26 cellular contexts compared by ENCODE assay signal in the genomic region with DNA sequence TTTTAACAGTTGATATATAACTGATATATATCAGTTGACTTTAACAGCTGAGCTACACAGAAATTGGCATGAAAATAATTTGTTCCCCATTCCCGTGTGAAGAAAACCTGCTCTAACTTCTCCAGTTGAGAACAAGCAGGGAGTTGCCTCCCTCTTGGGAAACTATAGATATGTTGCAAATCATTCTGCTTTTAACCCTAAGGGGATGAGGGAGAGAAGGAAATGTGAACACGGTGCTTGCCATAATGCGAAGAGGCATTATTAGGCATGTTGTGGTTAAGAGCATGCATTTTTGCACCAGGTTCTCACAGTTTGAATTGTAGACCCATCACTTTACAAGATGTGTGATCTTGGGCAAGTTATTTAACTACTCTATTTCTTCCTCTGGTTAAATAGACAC.
"Had no signal": no experiment of that assay in that cellular context is flagged by ENCODE, and none has a peak within 500 bp of the region (broad histone marks: within the 10 kb centered on the region; RNA-seq: fewer than 3 reads in every experiment).

No MANE protein-coding gene starts in this region.

- H3K4me3 ChIP-seq: stomach, suprapubic skin, testis, thoracic aorta, thyroid gland, tibial artery, tibial nerve, transverse colon, upper lobe of left lung, upper lobe of right lung, uterus, vagina had no signal

- H3K4me1 ChIP-seq: stomach, testis, thyroid gland, tibial artery, tibial nerve, transverse colon, upper lobe of left lung, upper lobe of right lung, uterus, vagina had no signal

- ATAC-seq: stimulated activated effector memory CD8-positive, alpha-beta T cell treated with anti-CD3 and anti-CD28 coated beads, Interleukin-12 subunit alpha, Interleukin-12 subunit beta, amount 100 ng/mL, for 72 hours; stimulated activated memory B cell treated with anti-CD40 and anti-IgM and Interleukin-4, amounts not matched to agents 10 μg/mL and 1 μg/mL and 100 μg/mL, for 72 hours; stimulated activated naive B cell treated with anti-CD40 and anti-IgM and Interleukin-4, amounts not matched to agents 10 μg/mL and 1 μg/mL and 100 μg/mL, for 72 hours; stimulated activated naive CD8-positive, alpha-beta T cell treated with anti-CD3 and anti-CD28 coated beads, Interleukin-15, amount 100 ng/mL, for 72 hours; stimulated activated naive CD8-positive, alpha-beta T cell treated with anti-CD3 and anti-CD28 coated beads, Interleukin-15, Interleukin-2, amounts not matched to agents 100 U/mL and 50 U/mL, for 24 hours; upper lobe of right lung had no signal

- H3K9me3 ChIP-seq: stomach, suprapubic skin, testis, thoracic aorta, thyroid gland, tibial artery, tibial nerve, transverse colon, upper lobe of left lung, upper lobe of right lung, uterus, vagina had no signal

- H3K27ac ChIP-seq: stomach, suprapubic skin, testis, thoracic aorta, thyroid gland, tibial artery, tibial nerve, transverse colon, upper lobe of left lung, upper lobe of right lung, uterus, vagina had no signal

- DNase-seq: stimulated activated CD4-positive, alpha-beta T cell treated with anti-CD3 and anti-CD28 coated beads, Interleukin-2, amount 100 ng/mL, for 48 hours; stimulated activated CD4-positive, alpha-beta T cell treated with anti-CD3 and anti-CD28 coated beads, Interleukin-4, amount 100 ng/mL, for 1 hour; stimulated activated CD4-positive, alpha-beta T cell treated with anti-CD3 and anti-CD28 coated beads, Interleukin-4, amount 100 ng/mL, for 24 hours; stimulated activated CD4-positive, alpha-beta T cell treated with anti-CD3 and anti-CD28 coated beads, Interleukin-4, amount 100 ng/mL, for 4 hours; stimulated activated CD8-positive, alpha-beta memory T cell treated with anti-CD3 and anti-CD28 coated beads, Interleukin-4, amount 100 ng/mL, for 48 hours; stimulated activated naive B cell treated with anti-CD40 and anti-IgM and Interleukin-4, amounts not matched to agents 10 μg/mL and 1 μg/mL and 100 μg/mL, for 72 hours; stimulated activated naive CD4-positive, alpha-beta T cell; stimulated activated naive CD4-positive, alpha-beta T cell treated with Interleukin-2 at 50 U/mL for 16 hours; stimulated activated naive CD8-positive, alpha-beta T cell treated with anti-CD3 and anti-CD28 coated beads, Interleukin-15, amount 100 ng/mL, for 72 hours; stimulated activated naive CD8-positive, alpha-beta T cell treated with anti-CD3 and anti-CD28 coated beads, Interleukin-15, Interleukin-2, amounts not matched to agents 100 U/mL and 50 U/mL, for 24 hours; stomach; substantia nigra; testis; thyroid gland; tibial artery; transverse colon; trophoblast cell; upper lobe of left lung; upper lobe of right lung; uterus had no signal

- H3K36me3 ChIP-seq: stomach, suprapubic skin, thoracic aorta, thyroid gland, tibial artery, tibial nerve, transverse colon, upper lobe of left lung, upper lobe of right lung, uterus, vagina had no signal

- H3K27me3 ChIP-seq: stomach, suprapubic skin, testis, thyroid gland, tibial artery, tibial nerve, transverse colon, upper lobe of left lung, upper lobe of right lung, uterus, vagina had no signal
